Comparison of ENCODE assay signal across 1 cellular context in genomic region chr19:19892055-19892941, GRCh38.
TF ChIP-seq lines count a peak whose summit lies in the region.

No MANE protein-coding gene starts in this region.

TF ChIP-seq in K562, 482 proteins besides CTCF, POLR2A, EP300 and RAD21:
- TF ChIP-seq TRIM24 (IDR thresholded peaks at IDR 0.05): peak in 1 of 2 experiments; percentile 9; a peak in 1 of 4 replicates
- peak; percentile 92 for TF ChIP-seq ZNF274 (IDR thresholded peaks at IDR 0.05; ENCODE audit: borderline replicate concordance, low read depth, low read length)
- peak; percentile 66 for TF ChIP-seq TRIM28 (IDR thresholded peaks at IDR 0.05)
- peak; percentile 92 for TF ChIP-seq ZNF75A (CRISPR knock-in tag; IDR thresholded peaks at IDR 0.05)
